28 cellular contexts compared by ENCODE assay signal in the genomic region with DNA sequence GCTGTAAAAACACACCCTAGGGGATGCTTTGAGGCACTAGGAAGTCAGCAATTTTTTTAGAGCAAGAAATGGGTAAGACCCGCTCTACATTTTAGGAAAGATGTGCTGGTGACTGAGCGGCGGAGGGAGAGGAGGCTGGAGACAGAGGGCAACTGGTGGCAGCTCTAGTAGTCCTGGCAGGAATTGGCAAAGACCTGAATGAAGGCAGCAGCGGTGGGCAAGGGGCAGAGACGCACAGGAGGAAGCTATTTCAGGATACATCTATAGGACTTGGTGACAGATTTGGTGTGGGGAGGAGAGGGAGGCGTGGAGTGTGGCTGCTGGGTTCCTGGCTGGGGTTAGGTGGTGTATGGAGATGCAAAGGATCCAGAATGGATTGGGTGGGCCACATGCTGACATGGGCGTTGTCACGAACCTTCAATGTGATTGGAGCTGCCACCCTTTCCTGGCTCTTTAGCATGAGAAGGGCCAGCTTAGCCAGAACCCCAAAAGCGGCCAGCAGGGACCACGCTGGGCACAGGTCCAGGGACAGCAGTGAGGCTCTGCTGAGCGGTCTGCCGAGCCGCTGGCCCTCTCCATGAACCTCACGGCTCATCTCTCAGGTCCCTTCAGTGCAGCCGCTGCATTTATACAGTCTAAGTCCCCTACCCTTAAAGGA. TPM values are rescaled to one million over a fixed set of nuclear protein-coding genes. Genes with fewer than 3 reads are reported as not detected.
DNase-seq lines count a peak whose midpoint lies in the region; ATAC-seq, FAIRE-seq and TF ChIP-seq lines count a peak whose summit lies in the region.
"Had no signal": no experiment of that assay in that cellular context is flagged by ENCODE, and none has a peak within 500 bp of the region (broad histone marks: within the 10 kb centered on the region; RNA-seq: fewer than 3 reads in every experiment).

No MANE protein-coding gene starts in this region.

- H3K27ac ChIP-seq in H9 (ENCODE audit: insufficient read length, low read depth, low read length), result no peak overlapping the region
- H3K27ac ChIP-seq in H1 (ENCODE audit: low read depth, low read length), result no peak overlapping the region
- no peak overlapping the region for H3K27ac ChIP-seq in smooth muscle cell (ENCODE audit: low read depth)
- H3K27ac ChIP-seq: left lung, thyroid gland had no signal

- peak; percentile 13 for ATAC-seq in left lobe of liver
- ATAC-seq in HG02885 (IDR thresholded peaks at IDR 0.05; ENCODE audit: poor library complexity, unreplicated experiment), result no peak
- ATAC-seq: left lung; Panc1; stimulated activated naive CD8-positive, alpha-beta T cell treated with anti-CD3 and anti-CD28 coated beads, Interleukin-15, Interleukin-2, amounts not matched to agents 100 U/mL and 50 U/mL, for 24 hours had no signal

- no peak overlapping the region for H3K4me2 ChIP-seq in H9 (ENCODE audit: insufficient read depth, insufficient read length, low read length)
- H3K4me2 ChIP-seq in H1 (ENCODE audit: insufficient read depth in 1 of 2, low read depth in 2 of 2, low read length in 2 of 2), result peak overlapping the region; percentile 14 to 37; a peak in 3 of 4 replicates
- peak overlapping the region; percentile 24 for H3K4me2 ChIP-seq in smooth muscle cell

- H3K79me1 ChIP-seq in H9 (ENCODE audit: insufficient read depth, low read depth, low read length, poor library complexity, severe bottlenecking) (no peaks in the 10 kb centered on the region), H1 (ENCODE audit: low read depth, low read length) (no peaks in the 10 kb centered on the region)

- H3K56ac ChIP-seq in H9 (ENCODE audit: insufficient read length, low read depth, low read length) (no peak overlapping the region), H1 (replicated peaks; ENCODE audit: insufficient read length, low read depth, low read length) (no peak overlapping the region)

- H3K4me3 ChIP-seq in H1 (ENCODE audit: extremely low read depth in 1 of 4, insufficient read depth in 2 of 4, low read depth in 3 of 4, low read length in 4 of 4), result no peak overlapping the region
- H3K4me3 ChIP-seq in smooth muscle cell, result no peak overlapping the region
- H3K4me3 ChIP-seq: left lung, thyroid gland had no signal

- no peak overlapping the region for H3K9ac ChIP-seq in H9 (ENCODE audit: extremely low read depth, insufficient read length, low read length)
- H3K9ac ChIP-seq in H1 (replicated peaks in 1 of 4; ENCODE audit: extremely low read depth in 1 of 4, low read depth in 3 of 4, low read length in 3 of 4), result no peak overlapping the region
- no peak overlapping the region for H3K9ac ChIP-seq in smooth muscle cell (ENCODE audit: low read depth)

- POLR2A ChIA-PET in H1 (lab: Charles Lee; ENCODE audit: partially characterized antibody), result interaction anchor here (1.0 to 1.9 kb wide), 2 partner anchors 9 to 19 kb away, joined by 3 to 8 read pairs; no protein-coding TSS in a partner anchor

- peaks cover 1% of the 10 kb centered on the region; the same call in 1 of the 2 replicates for H3K27me3 Mint-ChIP-seq in H9 (ENCODE audit: low read depth)

- no peak overlapping the region for H4K91ac ChIP-seq in H9 (ENCODE audit: insufficient read length, low read depth, low read length)
- peak overlapping the region; percentile 2 for H4K91ac ChIP-seq in H1 (replicated peaks; ENCODE audit: insufficient read length, low read length)

- H3F3A ChIP-seq in smooth muscle cell (ENCODE audit: low read depth), result no peaks in the 10 kb centered on the region

- H2BK12ac ChIP-seq in H9 (ENCODE audit: insufficient read length, low read depth, low read length) (no peak overlapping the region), H1 (ENCODE audit: low read depth, low read length) (peak overlapping the region; percentile 89)

- no peak overlapping the region for H2AFZ ChIP-seq in H9 (ENCODE audit: low read length)
- no peak overlapping the region for H2AFZ ChIP-seq in H1 (ENCODE audit: low read length)
- no peak overlapping the region for H2AFZ ChIP-seq in smooth muscle cell (ENCODE audit: low read depth)

- TF ChIP-seq RAD21 in H1 (IDR thresholded peaks at IDR 0.05 in 1 of 2, conservative IDR thresholded peaks at IDR 0.05 in 1 of 2; ENCODE audit: low read depth in 2 of 2, low read length in 2 of 2), result no peak

- peak overlapping the region; percentile 22 to 43; a peak in 2 of 5 replicates for H3K4me3 Mint-ChIP-seq in H9
- H3K4me3 Mint-ChIP-seq: activated naive CD8-positive, alpha-beta T cell; nephron progenitor cell; T-helper 1 cell treated with Interleukin-12 subunit alpha and Interleukin-12 subunit beta and Interleukin-4 antibody, amounts not matched to agents 30 μg/mL and 1 μg/mL, for 36 hours had no signal

- TF ChIP-seq CTCF in H9 (conservative IDR thresholded peaks at IDR 0.05) (no peak), H1 (IDR thresholded peaks at IDR 0.05; ENCODE audit: control extremely low read depth in 1 of 3, insufficient read depth in 1 of 3, low read depth in 1 of 3, low read length in 3 of 3) (no peak), smooth muscle cell (IDR thresholded peaks at IDR 0.05; ENCODE audit: borderline replicate concordance, insufficient read depth, poor library complexity, severe bottlenecking) (no peak)

- H2AK5ac ChIP-seq in H9 (ENCODE audit: insufficient read length, low read length), result no peak overlapping the region
- H2AK5ac ChIP-seq in H1 (ENCODE audit: low read depth, low read length), result no peak overlapping the region

- no peaks in the 10 kb centered on the region for H3K27me3 ChIP-seq in H9 (ENCODE audit: insufficient read depth, low read length)
- H3K27me3 ChIP-seq in H1 (replicated peaks in 1 of 4; ENCODE audit: control insufficient read depth in 3 of 4, extremely low read depth in 1 of 4, insufficient read depth in 3 of 4, low read length in 3 of 4), result no peaks in the 10 kb centered on the region; a peak in 1 of 7 replicates
- no peaks in the 10 kb centered on the region for H3K27me3 ChIP-seq in smooth muscle cell (ENCODE audit: low read depth)
- H3K27me3 ChIP-seq: thyroid gland had no signal

- no peak for FAIRE-seq in H1 (lab: Jason Lieb, UNC)
- FAIRE-seq: endometrium, GM12892 had no signal

- no peak overlapping the region for H3K23ac ChIP-seq in H9 (ENCODE audit: insufficient read length, low read depth, low read length)
- H3K23ac ChIP-seq in H1 (ENCODE audit: insufficient read length), result no peak overlapping the region

- H3K18ac ChIP-seq in H9 (ENCODE audit: insufficient read length, low read depth, low read length) (no peak overlapping the region), H1 (ENCODE audit: extremely low read depth, low read length) (peak overlapping the region; percentile 38; the same call in 1 of the 2 replicates)

- H3K4me1 Mint-ChIP-seq in H9, result peaks cover 56 to 59% of the 10 kb centered on the region in 2 experiments

- TF ChIP-seq POLR2A in H1 (IDR thresholded peaks at IDR 0.05; ENCODE audit: control extremely low read depth in 1 of 2, low read depth in 2 of 2, low read length in 2 of 2), result no peak

- TF ChIP-seq EP300 in H1 (IDR thresholded peaks at IDR 0.05; ENCODE audit: borderline replicate concordance in 1 of 2, low read depth in 2 of 2, low read length in 2 of 2), result no peak

- H2BK15ac ChIP-seq in H9 (ENCODE audit: low read depth, low read length) (no peak overlapping the region), H1 (ENCODE audit: low read length) (no peak overlapping the region)

- peak overlapping the region in 2 of 3 experiments; percentile 6 to 47; a peak in 3 of 7 replicates for H3K27ac Mint-ChIP-seq in H9
- H3K27ac Mint-ChIP-seq: activated naive CD8-positive, alpha-beta T cell; nephron progenitor cell; T-helper 1 cell treated with Interleukin-12 subunit alpha and Interleukin-12 subunit beta and Interleukin-4 antibody, amounts not matched to agents 30 μg/mL and 1 μg/mL, for 36 hours had no signal

- H3K9me3 ChIP-seq in H9 (ENCODE audit: control insufficient read depth, low read depth, low read length) (peaks cover 8% of the 10 kb centered on the region), H1 (ENCODE audit: insufficient read depth in 2 of 2, low read depth in 1 of 2, low read length in 1 of 2) (peaks cover 7 to 9% of the 10 kb centered on the region in 2 experiments; a peak in 3 of 4 replicates), smooth muscle cell (replicated peaks; ENCODE audit: low read depth) (no peaks in the 10 kb centered on the region)
- H3K9me3 ChIP-seq: thyroid gland had no signal

- H3T11ph ChIP-seq in H9 (ENCODE audit: low read length), result no peak overlapping the region

- H3K79me2 ChIP-seq in H9 (ENCODE audit: insufficient read depth, low read length) (no peaks in the 10 kb centered on the region), H1 (ENCODE audit: control insufficient read depth in 1 of 2, insufficient read depth in 2 of 2, low read length in 2 of 2) (no peaks in the 10 kb centered on the region), smooth muscle cell (ENCODE audit: low read depth) (no peaks in the 10 kb centered on the region)

- H3K36me3 ChIP-seq in H1 (ENCODE audit: control insufficient read depth in 2 of 4, insufficient read depth in 4 of 4, low read length in 3 of 4) (no peaks in the 10 kb centered on the region; a peak in 1 of 8 replicates), smooth muscle cell (ENCODE audit: low read depth) (no peaks in the 10 kb centered on the region)
- H3K36me3 ChIP-seq: left lung, thyroid gland had no signal

- H3K14ac ChIP-seq in H9 (ENCODE audit: insufficient read depth, low read length) (peak overlapping the region; percentile 67), H1 (ENCODE audit: insufficient read length) (no peak overlapping the region)

- H3K23me2 ChIP-seq in H9 (ENCODE audit: insufficient read length, low read depth, low read length, poor library complexity, severe bottlenecking), result no peaks in the 10 kb centered on the region
- H3K23me2 ChIP-seq in H1 (ENCODE audit: low read depth, low read length), result no peaks in the 10 kb centered on the region

- CTCF ChIA-PET in H1 (lab: Charles Lee; ENCODE audit: partially characterized antibody), result interaction anchor here (0.9 kb wide), 1 partner anchor 340 kb away, joined by 3 read pairs; no protein-coding TSS in a partner anchor

- H4K20me1 ChIP-seq in H9 (ENCODE audit: control insufficient read depth, insufficient read depth, insufficient read length), result no peaks in the 10 kb centered on the region
- no peaks in the 10 kb centered on the region for H4K20me1 ChIP-seq in H1 (replicated peaks in 1 of 2; ENCODE audit: control insufficient read depth in 1 of 2, insufficient read depth in 2 of 2, low read length in 2 of 2)
- no peaks in the 10 kb centered on the region for H4K20me1 ChIP-seq in smooth muscle cell (ENCODE audit: low read depth)

- peaks cover 13 to 15% of the 10 kb centered on the region in 2 experiments for H3K9me3 Mint-ChIP-seq in H9

- DNase-seq in H9, result no peak
- DNase-seq in H1 (ENCODE audit: low read depth in 1 of 2, low spot score in 2 of 2), result no peak
- no peak for DNase-seq in left lobe of liver (ENCODE audit: low spot score)
- no peak for DNase-seq in smooth muscle cell (lab: John Stamatoyannopoulos, UW; ENCODE audit: unreplicated experiment)
- no peak for DNase-seq in cerebellar cortex (ENCODE audit: low spot score)
- no peak for DNase-seq in stimulated activated CD4-positive, alpha-beta T cell treated with anti-CD3 and anti-CD28 coated beads, Interleukin-2, amount 100 ng/mL, for 48 hours
- DNase-seq: activated CD4-positive, alpha-beta T cell treated with anti-CD3 and anti-CD28 coated beads for 48 hours; AML-193; COR-L47; cortex of kidney; DND-41; IMR-90; left lung; midbrain; NCI-H1105; NCI-H2081; NCI-H446 treated with DMSO at 0.1 percent for 48 hours; nephron progenitor cell; NK-92 treated with Interleukin-12 subunit alpha and Interleukin-12 subunit beta, amount 100 ng/mL, for 24 hours; stimulated activated CD4-positive, alpha-beta T cell treated with anti-CD3 and anti-CD28 coated beads, Interleukin-4, amount 100 ng/mL, for 4 hours; stimulated activated naive CD8-positive, alpha-beta T cell treated with anti-CD3 and anti-CD28 coated beads, Interleukin-15, Interleukin-2, amounts not matched to agents 100 U/mL and 50 U/mL, for 24 hours; thyroid gland had no signal

- no peak overlapping the region for H4K5ac ChIP-seq in H9 (ENCODE audit: insufficient read length, low read depth, low read length)
- no peak overlapping the region for H4K5ac ChIP-seq in H1 (ENCODE audit: insufficient read length, low read depth, low read length)

- H2BK20ac ChIP-seq in H9 (ENCODE audit: low read depth, low read length, poor library complexity, severe bottlenecking) (no peak overlapping the region), H1 (ENCODE audit: low read length) (peak overlapping the region; percentile 55; the same call in 1 of the 2 replicates)

- no peak overlapping the region for H4K8ac ChIP-seq in H9 (replicated peaks; ENCODE audit: insufficient read length, low read depth, low read length)
- H4K8ac ChIP-seq in H1 (ENCODE audit: extremely low read depth, insufficient read depth, low read length), result no peak overlapping the region

- no peak overlapping the region for H2BK120ac ChIP-seq in H9 (ENCODE audit: low read depth, low read length, poor library complexity, severe bottlenecking)
- H2BK120ac ChIP-seq in H1 (replicated peaks; ENCODE audit: low read depth, low read length), result no peak overlapping the region

- no CpG with 5 or more reads among the region's 15 CpGs for WGBS in H9 (ENCODE audit: extremely low coverage, insufficient read length, low lambda C conversion rate)
- 74% methylated on average over 15 of the region's 15 CpGs; no CpG with 5 or more reads in 1 of the 2 experiments for WGBS in H1 (ENCODE audit: extremely low coverage in 1 of 2, insufficient coverage in 1 of 2, insufficient read length in 1 of 2, insufficient replicate concordance in 2 of 2, low coverage in 1 of 2, low lambda C conversion rate in 2 of 2, missing lambda C conversion rate in 1 of 2), 2 experiments
- 71% methylated on average over 15 of the region's 15 CpGs for WGBS in smooth muscle cell (ENCODE audit: low lambda C conversion rate)

- H3K4me1 ChIP-seq in H9 (ENCODE audit: insufficient read depth, low read length) (peaks cover 15% of the 10 kb centered on the region; the same call in 1 of the 2 replicates), H1 (replicated peaks in 1 of 4; ENCODE audit: control insufficient read depth in 3 of 4, insufficient read depth in 4 of 4, low read length in 3 of 4) (peaks cover 9 to 31% (median 18%) of the 10 kb centered on the region in 4 experiments), smooth muscle cell (ENCODE audit: low read depth) (peaks cover 9% of the 10 kb centered on the region)
- H3K4me1 ChIP-seq: left lung had no signal

- H3K36me3 Mint-ChIP-seq in H9 (ENCODE audit: insufficient read depth in 1 of 3, low read depth in 3 of 3), result peaks cover 9 to 13% (median 11%) of the 10 kb centered on the region in 3 experiments
- H3K36me3 Mint-ChIP-seq: activated naive CD8-positive, alpha-beta T cell had no signal

- H2BK5ac ChIP-seq in H9 (ENCODE audit: insufficient read length, low read length), result no peak overlapping the region
- 0 out of 2 replicates have a peak overlapping the region, but pooled peaks have one; percentile 60 for H2BK5ac ChIP-seq in H1 (ENCODE audit: low read depth, low read length)

- no peak overlapping the region for H3K4ac ChIP-seq in H9 (ENCODE audit: low read depth, low read length)
- H3K4ac ChIP-seq in H1 (replicated peaks; ENCODE audit: insufficient read length, low read depth, low read length), result no peak overlapping the region

RNA-seq across cellular contexts. Expression of a gene that starts 10.2 kb away (rescaled TPM):
- 18.7 and 21.6 TPM in 2 replicates for total RNA-seq in H9 (2021)
- 25.9 and 26.9 TPM in 2 replicates for total RNA-seq in H1 (2021; fragmentation: NEBNext Ultra II Directional; extraction: Animal tissue kit (Norgen Biotek cat#: 25700))
- polyA plus RNA-seq in H1 (2011; rRNA removed), result 7.9 and 11.8 TPM in 2 replicates
- polyA plus RNA-seq in H1 (2011; cell fraction: cytosol; rRNA removed), result 10.0 TPM
- 19.8 TPM for polyA plus RNA-seq in H1 (2011; cell fraction: nucleus; rRNA removed)
- polyA plus RNA-seq in H1 (2012, experiment 1 of 2), result 10.6 to 12.4 TPM (median 11.8 TPM) in 4 replicates
- polyA plus RNA-seq in H1 (2012, experiment 2 of 2), result 5.5 TPM
- 13.8 TPM for polyA plus RNA-seq in H1 (2013, experiment 1 of 2)
- 13.3 TPM for polyA plus RNA-seq in H1 (2013, experiment 2 of 2)
- 40.6 and 43.2 TPM in 2 replicates for polyA minus RNA-seq in H1 (2011; rRNA and poly(A)+ RNA removed)
- 14.8 TPM for polyA minus RNA-seq in H1 (2011; cell fraction: cytosol; rRNA and poly(A)+ RNA removed)
- 21.8 TPM for polyA minus RNA-seq in H1 (2011; cell fraction: nucleus; rRNA and poly(A)+ RNA removed)
- 12.8 TPM for total RNA-seq in left lobe of liver
- total RNA-seq in smooth muscle cell, result 0.22 and 2.5 TPM in 2 replicates
- polyA plus RNA-seq in smooth muscle cell, result 0.71 TPM in 1 of 2 replicates, not detected in the other
